In the genomic region with DNA sequence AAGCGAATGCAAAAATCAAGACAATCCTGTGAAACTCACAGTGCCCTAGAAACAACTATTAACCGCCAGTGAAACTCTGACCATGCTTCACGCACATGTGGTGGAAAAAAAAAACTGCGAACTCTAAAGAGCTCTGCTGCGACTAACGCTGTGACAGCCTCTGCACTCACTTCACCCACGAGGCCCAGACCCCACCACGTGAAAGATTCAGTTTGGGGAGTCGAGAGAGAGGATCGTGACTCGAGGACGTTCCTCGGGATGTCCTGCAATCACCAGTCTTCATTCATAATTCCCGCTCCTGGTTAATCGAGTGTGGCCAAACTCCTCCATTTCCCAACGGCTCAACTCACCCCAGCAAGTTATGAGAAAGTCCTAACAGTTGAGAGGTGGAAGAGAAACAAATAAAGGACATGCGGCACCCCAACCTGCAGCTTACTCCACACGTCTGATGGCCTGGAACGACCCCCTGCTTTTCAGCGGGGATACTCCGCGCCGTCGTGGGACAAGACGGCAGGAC, we compare ENCODE assay signal across 8 cellular contexts. TPM values are rescaled to one million over a fixed set of nuclear protein-coding genes. Genes with fewer than 3 reads are reported as not detected.
DNase-seq lines count a peak whose midpoint lies in the region; ATAC-seq lines count a peak whose summit lies in the region.

No MANE protein-coding gene starts in this region.

- peak overlapping the region; percentile 100 for H3K4me3 Mint-ChIP-seq in activated T-cell treated with anti-CD3 and anti-CD28 coated beads, Interleukin-2, amount 50 U/mL, for 24 hours

- H3K36me3 ChIP-seq in rectal smooth muscle tissue (ENCODE audit: control insufficient read depth, insufficient read depth, low read length), result peaks cover 7% of the 10 kb centered on the region

- peak overlapping the region; percentile 99 for H3K27ac Mint-ChIP-seq in activated T-cell treated with anti-CD3 and anti-CD28 coated beads, Interleukin-2, amount 50 U/mL, for 24 hours

- peaks cover 69% of the 10 kb centered on the region for H3K36me3 Mint-ChIP-seq in activated T-cell treated with anti-CD3 and anti-CD28 coated beads, Interleukin-2, amount 50 U/mL, for 24 hours (ENCODE audit: low read depth)

- no peaks in the 10 kb centered on the region for H3K9me3 Mint-ChIP-seq in activated T-cell treated with anti-CD3 and anti-CD28 coated beads, Interleukin-2, amount 50 U/mL, for 24 hours

- no peaks in the 10 kb centered on the region for H3K27me3 Mint-ChIP-seq in activated T-cell treated with anti-CD3 and anti-CD28 coated beads, Interleukin-2, amount 50 U/mL, for 24 hours

- H3K27ac ChIP-seq in rectal smooth muscle tissue (ENCODE audit: low read depth, low read length), result peak overlapping the region; percentile 91

- H3K9ac ChIP-seq in rectal smooth muscle tissue (ENCODE audit: low read length), result peak overlapping the region; percentile 46

- H3K4me1 ChIP-seq in rectal smooth muscle tissue (ENCODE audit: control insufficient read depth, insufficient read depth, low read length), result peaks cover 11% of the 10 kb centered on the region

- DNase-seq in COLO668 (lab: John Stamatoyannopoulos, UW; ENCODE audit: unreplicated experiment), result peak; percentile 58
- DNase-seq in M059J (ENCODE audit: low read depth), result peak; percentile 29
- peak; percentile 78 for DNase-seq in activated T-cell treated with anti-CD3 and anti-CD28 coated beads, Interleukin-2, amount 50 U/mL, for 24 hours
- DNase-seq in foreskin melanocyte, result peak; percentile 24
- no peak for DNase-seq in NCI-H1092 treated with DMSO at 0.1 percent for 48 hours (lab: John Stamatoyannopoulos, UW)
- DNase-seq in NCI-H2196 treated with DMSO at 0.1 percent for 48 hours (lab: John Stamatoyannopoulos, UW; ENCODE audit: unreplicated experiment), result no peak

- ATAC-seq in HG03460 (IDR thresholded peaks at IDR 0.05; ENCODE audit: unreplicated experiment), result no peak

- peaks cover 54% of the 10 kb centered on the region for H3K4me1 Mint-ChIP-seq in activated T-cell treated with anti-CD3 and anti-CD28 coated beads, Interleukin-2, amount 50 U/mL, for 24 hours (ENCODE audit: low read depth)

- peak overlapping the region; percentile 90 for H3K4me3 ChIP-seq in rectal smooth muscle tissue (ENCODE audit: low read length)

- H3K27me3 ChIP-seq in rectal smooth muscle tissue (ENCODE audit: control insufficient read depth, insufficient read depth, low read length), result no peaks in the 10 kb centered on the region

RNA-seq across cellular contexts. Expression of a gene that starts 1.1 kb away (rescaled TPM):
- 218 and 303 TPM in 2 replicates for total RNA-seq in M059J (2014; rRNA removed; shearing (Covaris generic))

Comparison
In these comparisons a context has a peak if more than half of its experiments do, and no peak if none do; other contexts are left out.
1. DNase-seq: peak in COLO668 (single experiment), M059J (single experiment), activated T-cell treated with anti-CD3 and anti-CD28 coated beads, Interleukin-2, amount 50 U/mL, for 24 hours (single experiment) and foreskin melanocyte (single experiment); none in NCI-H1092 treated with DMSO at 0.1 percent for 48 hours (single experiment) and NCI-H2196 treated with DMSO at 0.1 percent for 48 hours (single experiment).